ENCODE assay signal across 1 cellular context in genomic region chr3:10392906-10393461, GRCh38.
TF ChIP-seq lines count a peak whose summit lies in the region.

No MANE protein-coding gene starts in this region.

TF ChIP-seq in IMR-90, 13 proteins besides CTCF, POLR2A, EP300 and RAD21 (continued from another document):
- TF ChIP-seq USF2 (IDR thresholded peaks at IDR 0.05; ENCODE audit: low read depth, low read length) (no peak), RFX5 (IDR thresholded peaks at IDR 0.05; ENCODE audit: low read depth, low read length) (no peak), MAFK (IDR thresholded peaks at IDR 0.05; ENCODE audit: low read depth, low read length) (no peak), ELK1 (IDR thresholded peaks at IDR 0.05; ENCODE audit: borderline replicate concordance, low read depth, low read length) (no peak), MXI1 (IDR thresholded peaks at IDR 0.05; ENCODE audit: borderline replicate concordance, low read depth, low read length) (no peak), FOS (IDR thresholded peaks at IDR 0.05; ENCODE audit: low read depth, low read length) (no peak), CHD1 (IDR thresholded peaks at IDR 0.05; ENCODE audit: low read depth, low read length) (no peak), NFE2L2 (IDR thresholded peaks at IDR 0.05; ENCODE audit: low read depth, low read length) (no peak), BHLHE40 (IDR thresholded peaks at IDR 0.05; ENCODE audit: low read depth, low read length) (no peak), RCOR1 (IDR thresholded peaks at IDR 0.05; ENCODE audit: insufficient replicate concordance, low read length) (no peak), CEBPB (IDR thresholded peaks at IDR 0.05; ENCODE audit: low read depth, low read length) (no peak), SMC3 (IDR thresholded peaks at IDR 0.05; ENCODE audit: low read depth, low read length) (no peak)
